ENCODE assay signal across 1 cellular context in the genomic region with DNA sequence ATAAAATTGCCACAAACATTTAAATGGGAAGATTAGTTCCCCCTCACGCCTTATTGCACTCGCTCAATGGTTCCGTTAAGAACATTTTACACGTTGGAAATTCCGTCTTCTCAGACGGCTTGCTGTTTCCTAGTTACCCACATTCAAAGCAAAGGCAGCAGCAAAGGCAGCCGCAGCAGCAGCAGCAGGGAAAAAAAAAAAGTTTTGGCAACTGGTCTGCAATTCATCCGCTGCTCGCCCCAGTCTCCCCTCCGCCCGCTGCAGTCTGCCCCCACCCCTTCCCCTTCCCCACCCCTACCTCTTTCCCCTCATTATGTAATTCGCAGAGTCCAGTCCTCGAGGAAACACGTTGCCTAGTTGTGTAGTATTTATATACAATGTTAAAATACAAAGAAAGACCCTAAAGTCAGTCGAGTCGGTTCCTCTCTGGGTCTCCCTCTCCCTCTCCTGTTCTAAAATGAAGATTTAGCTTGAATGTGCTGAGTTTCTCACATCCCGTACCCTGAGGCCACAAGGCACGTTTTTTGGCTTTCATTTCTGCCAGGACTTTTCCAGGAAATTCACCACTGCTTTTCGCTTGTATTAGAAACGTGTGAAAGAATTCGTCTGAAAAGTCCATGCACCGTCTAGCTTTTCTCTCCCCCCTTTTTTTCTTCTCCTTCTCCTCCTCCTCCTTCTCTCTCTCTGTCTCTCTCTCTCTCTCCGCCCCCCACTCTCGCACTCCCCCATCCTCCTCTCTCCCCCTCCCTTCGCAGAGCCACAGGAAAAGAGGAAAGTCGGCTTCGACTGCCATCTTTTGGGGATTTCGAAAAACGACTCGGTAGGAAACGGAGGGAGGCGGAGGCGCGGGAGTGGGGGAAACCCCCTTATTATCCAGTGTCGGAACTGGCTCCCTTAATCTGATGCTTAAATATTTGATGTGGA.
TF ChIP-seq lines count a peak whose summit lies in the region.

No MANE protein-coding gene starts in this region.

TF ChIP-seq in HepG2, 621 proteins besides CTCF, POLR2A, EP300 and RAD21 (continued from another document):
- TF ChIP-seq, protein P1, sequence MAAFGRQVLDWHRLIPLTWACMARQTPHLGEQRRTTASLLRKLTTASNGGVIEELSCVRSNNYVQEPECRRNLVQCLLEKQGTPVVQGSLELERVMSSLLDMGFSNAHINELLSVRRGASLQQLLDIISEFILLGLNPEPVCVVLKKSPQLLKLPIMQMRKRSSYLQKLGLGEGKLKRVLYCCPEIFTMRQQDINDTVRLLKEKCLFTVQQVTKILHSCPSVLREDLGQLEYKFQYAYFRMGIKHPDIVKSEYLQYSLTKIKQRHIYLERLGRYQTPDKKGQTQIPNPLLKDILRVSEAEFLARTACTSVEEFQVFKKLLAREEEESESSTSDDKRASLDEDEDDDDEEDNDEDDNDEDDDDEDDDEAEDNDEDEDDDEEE (CRISPR knock-in tag; IDR thresholded peaks at IDR 0.05): no peak
- TF ChIP-seq SMC3 (IDR thresholded peaks at IDR 0.05; ENCODE audit: low read length) (peak; percentile 62; the same call in 1 of the 2 replicates), LCORL (IDR thresholded peaks at IDR 0.05) (0 out of 2 replicates have a peak, but pooled peaks have one; percentile 10), LCORL (CRISPR knock-in tag; IDR thresholded peaks at IDR 0.05) (no peak), CCAR2 (optimal IDR thresholded peaks at IDR 0.05; ENCODE audit: low read depth, low read length) (no peak), TGIF2 (CRISPR knock-in tag; IDR thresholded peaks at IDR 0.05) (no peak), FLYWCH1 (CRISPR knock-in tag; IDR thresholded peaks at IDR 0.05) (no peak), ZNF83 (CRISPR knock-in tag; IDR thresholded peaks at IDR 0.05; ENCODE audit: borderline replicate concordance) (no peak), GATAD2A (CRISPR knock-in tag; IDR thresholded peaks at IDR 0.05) (0 out of 2 replicates have a peak, but pooled peaks have one; percentile 18), ASH2L (IDR thresholded peaks at IDR 0.05; ENCODE audit: insufficient read length, low read depth, low read length) (peak; percentile 34), KLF12 (CRISPR knock-in tag; IDR thresholded peaks at IDR 0.05; ENCODE audit: borderline replicate concordance) (no peak), SP140L (CRISPR knock-in tag; IDR thresholded peaks at IDR 0.05; ENCODE audit: borderline replicate concordance) (0 out of 2 replicates have a peak, but pooled peaks have one; percentile 38), TCF7L2 (IDR thresholded peaks at IDR 0.05; ENCODE audit: low read depth, low read length) (no peak)
- TF ChIP-seq, protein P2, sequence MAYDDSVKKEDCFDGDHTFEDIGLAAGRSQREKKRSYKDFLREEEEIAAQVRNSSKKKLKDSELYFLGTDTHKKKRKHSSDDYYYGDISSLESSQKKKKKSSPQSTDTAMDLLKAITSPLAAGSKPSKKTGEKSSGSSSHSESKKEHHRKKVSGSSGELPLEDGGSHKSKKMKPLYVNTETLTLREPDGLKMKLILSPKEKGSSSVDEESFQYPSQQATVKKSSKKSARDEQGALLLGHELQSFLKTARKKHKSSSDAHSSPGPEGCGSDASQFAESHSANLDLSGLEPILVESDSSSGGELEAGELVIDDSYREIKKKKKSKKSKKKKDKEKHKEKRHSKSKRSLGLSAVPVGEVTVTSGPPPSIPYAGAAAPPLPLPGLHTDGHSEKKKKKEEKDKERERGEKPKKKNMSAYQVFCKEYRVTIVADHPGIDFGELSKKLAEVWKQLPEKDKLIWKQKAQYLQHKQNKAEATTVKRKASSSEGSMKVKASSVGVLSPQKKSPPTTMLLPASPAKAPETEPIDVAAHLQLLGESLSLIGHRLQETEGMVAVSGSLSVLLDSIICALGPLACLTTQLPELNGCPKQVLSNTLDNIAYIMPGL (CRISPR knock-in tag; IDR thresholded peaks at IDR 0.05; ENCODE audit: borderline replicate concordance in 1 of 2, low read depth in 1 of 2): peak in 1 of 2 experiments; percentile 36; a peak in 1 of 4 replicates
- TF ChIP-seq, protein P3, sequence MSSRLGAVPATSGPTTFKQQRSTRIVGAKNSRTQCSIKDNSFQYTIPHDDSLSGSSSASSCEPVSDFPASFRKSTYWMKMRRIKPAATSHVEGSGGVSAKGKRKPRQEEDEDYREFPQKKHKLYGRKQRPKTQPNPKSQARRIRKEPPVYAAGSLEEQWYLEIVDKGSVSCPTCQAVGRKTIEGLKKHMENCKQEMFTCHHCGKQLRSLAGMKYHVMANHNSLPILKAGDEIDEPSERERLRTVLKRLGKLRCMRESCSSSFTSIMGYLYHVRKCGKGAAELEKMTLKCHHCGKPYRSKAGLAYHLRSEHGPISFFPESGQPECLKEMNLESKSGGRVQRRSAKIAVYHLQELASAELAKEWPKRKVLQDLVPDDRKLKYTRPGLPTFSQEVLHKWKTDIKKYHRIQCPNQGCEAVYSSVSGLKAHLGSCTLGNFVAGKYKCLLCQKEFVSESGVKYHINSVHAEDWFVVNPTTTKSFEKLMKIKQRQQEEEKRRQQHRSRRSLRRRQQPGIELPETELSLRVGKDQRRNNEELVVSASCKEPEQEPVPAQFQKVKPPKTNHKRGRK (CRISPR knock-in tag; IDR thresholded peaks at IDR 0.05): peak; percentile 97
- TF ChIP-seq, protein P4, sequence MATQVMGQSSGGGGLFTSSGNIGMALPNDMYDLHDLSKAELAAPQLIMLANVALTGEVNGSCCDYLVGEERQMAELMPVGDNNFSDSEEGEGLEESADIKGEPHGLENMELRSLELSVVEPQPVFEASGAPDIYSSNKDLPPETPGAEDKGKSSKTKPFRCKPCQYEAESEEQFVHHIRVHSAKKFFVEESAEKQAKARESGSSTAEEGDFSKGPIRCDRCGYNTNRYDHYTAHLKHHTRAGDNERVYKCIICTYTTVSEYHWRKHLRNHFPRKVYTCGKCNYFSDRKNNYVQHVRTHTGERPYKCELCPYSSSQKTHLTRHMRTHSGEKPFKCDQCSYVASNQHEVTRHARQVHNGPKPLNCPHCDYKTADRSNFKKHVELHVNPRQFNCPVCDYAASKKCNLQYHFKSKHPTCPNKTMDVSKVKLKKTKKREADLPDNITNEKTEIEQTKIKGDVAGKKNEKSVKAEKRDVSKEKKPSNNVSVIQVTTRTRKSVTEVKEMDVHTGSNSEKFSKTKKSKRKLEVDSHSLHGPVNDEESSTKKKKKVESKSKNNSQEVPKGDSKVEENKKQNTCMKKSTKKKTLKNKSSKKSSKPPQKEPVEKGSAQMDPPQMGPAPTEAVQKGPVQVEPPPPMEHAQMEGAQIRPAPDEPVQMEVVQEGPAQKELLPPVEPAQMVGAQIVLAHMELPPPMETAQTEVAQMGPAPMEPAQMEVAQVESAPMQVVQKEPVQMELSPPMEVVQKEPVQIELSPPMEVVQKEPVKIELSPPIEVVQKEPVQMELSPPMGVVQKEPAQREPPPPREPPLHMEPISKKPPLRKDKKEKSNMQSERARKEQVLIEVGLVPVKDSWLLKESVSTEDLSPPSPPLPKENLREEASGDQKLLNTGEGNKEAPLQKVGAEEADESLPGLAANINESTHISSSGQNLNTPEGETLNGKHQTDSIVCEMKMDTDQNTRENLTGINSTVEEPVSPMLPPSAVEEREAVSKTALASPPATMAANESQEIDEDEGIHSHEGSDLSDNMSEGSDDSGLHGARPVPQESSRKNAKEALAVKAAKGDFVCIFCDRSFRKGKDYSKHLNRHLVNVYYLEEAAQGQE (IDR thresholded peaks at IDR 0.05; ENCODE audit: borderline replicate concordance in 1 of 2, low read depth in 1 of 2, low read length in 2 of 2): no peak
- TF ChIP-seq, protein P5, sequence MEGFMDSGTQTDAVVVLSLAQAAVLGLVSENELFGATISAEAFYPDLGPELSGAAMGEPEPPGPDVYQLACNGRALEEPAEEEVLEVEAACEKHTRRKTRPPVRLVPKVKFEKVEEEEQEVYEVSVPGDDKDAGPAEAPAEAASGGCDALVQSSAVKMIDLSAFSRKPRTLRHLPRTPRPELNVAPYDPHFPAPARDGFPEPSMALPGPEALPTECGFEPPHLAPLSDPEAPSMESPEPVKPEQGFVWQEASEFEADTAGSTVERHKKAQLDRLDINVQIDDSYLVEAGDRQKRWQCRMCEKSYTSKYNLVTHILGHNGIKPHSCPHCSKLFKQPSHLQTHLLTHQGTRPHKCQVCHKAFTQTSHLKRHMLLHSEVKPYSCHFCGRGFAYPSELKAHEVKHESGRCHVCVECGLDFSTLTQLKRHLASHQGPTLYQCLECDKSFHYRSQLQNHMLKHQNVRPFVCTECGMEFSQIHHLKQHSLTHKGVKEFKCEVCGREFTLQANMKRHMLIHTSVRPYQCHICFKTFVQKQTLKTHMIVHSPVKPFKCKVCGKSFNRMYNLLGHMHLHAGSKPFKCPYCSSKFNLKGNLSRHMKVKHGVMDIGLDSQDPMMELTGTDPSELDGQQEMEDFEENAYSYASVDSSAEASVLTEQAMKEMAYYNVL (CRISPR knock-in tag; IDR thresholded peaks at IDR 0.05; ENCODE audit: borderline replicate concordance): peak; percentile 35; the same call in 1 of the 2 replicates
- TF ChIP-seq, protein P6, sequence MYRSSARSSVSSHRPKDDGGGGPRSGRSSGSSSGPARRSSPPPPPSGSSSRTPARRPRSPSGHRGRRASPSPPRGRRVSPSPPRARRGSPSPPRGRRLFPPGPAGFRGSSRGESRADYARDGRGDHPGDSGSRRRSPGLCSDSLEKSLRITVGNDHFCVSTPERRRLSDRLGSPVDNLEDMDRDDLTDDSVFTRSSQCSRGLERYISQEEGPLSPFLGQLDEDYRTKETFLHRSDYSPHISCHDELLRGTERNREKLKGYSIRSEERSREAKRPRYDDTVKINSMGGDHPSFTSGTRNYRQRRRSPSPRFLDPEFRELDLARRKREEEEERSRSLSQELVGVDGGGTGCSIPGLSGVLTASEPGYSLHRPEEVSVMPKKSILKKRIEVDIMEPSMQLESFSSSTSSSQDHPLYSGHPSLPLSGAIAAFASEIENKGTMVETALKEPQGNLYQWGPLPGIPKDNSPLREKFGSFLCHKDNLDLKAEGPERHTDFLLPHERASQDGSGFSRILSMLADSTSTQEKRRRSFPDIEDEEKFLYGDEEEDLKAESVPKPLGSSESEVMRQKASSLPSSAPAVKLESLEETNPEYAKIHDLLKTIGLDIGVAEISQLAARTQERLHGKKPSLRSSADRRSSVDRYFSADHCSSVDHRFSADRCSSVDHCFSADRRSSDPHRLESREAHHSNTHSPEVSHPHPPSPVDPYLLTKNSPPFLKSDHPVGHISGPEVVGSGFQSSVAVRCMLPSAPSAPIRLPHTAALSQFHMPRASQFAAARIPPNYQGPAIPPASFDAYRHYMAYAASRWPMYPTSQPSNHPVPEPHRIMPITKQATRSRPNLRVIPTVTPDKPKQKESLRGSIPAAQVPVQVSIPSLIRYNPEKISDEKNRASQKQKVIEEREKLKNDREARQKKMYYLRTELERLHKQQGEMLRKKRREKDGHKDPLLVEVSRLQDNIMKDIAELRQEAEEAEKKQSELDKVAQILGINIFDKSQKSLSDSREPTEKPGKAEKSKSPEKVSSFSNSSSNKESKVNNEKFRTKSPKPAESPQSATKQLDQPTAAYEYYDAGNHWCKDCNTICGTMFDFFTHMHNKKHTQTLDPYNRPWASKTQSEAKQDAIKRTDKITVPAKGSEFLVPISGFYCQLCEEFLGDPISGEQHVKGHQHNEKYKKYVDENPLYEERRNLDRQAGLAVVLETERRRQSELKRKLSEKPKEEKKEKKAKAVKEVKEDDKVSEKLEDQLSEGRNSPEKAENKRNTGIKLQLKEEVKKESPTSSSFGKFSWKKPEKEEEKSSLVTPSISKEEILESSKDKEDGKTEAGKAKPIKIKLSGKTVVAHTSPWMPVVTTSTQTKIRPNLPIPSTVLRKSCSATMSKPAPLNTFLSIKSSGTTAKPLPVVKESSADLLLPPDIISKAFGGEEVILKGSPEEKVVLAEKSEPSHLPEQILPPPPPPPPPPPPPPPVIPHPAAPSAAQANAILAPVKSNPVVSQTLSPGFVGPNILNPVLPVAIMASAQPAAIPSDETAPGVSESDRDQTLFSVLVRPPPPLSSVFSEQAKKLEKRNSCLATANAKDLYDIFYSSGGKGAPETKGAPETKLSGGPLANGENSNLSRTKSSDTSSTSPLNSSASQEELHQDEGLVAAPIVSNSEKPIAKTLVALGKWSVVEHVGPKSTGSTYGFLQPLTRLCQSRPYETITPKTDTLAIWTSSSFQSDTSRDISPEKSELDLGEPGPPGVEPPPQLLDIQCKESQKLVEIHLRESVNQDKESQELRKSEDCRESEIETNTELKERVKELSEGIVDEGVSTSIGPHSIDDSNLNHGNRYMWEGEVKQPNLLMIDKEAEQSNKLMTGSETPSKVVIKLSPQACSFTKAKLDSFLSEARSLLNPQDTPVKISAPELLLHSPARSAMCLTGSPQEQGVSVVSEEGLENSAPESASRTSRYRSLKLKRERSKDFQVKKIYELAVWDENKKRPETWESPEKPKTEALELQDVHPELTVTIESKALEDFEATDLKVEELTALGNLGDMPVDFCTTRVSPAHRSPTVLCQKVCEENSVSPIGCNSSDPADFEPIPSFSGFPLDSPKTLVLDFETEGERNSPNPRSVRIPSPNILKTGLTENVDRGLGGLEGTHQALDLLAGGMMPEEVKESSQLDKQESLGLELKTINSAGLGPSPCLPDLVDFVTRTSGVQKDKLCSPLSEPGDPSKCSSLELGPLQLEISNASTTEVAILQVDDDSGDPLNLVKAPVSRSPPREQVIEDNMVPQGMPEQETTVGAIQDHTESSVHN (CRISPR knock-in tag; IDR thresholded peaks at IDR 0.05): no peak
